ENCODE assay signal across 21 cellular contexts in genomic region chr1:203577874-203578464, GRCh38.
"Had no signal": no experiment of that assay in that cellular context is flagged by ENCODE, and none has a peak within 500 bp of the region (broad histone marks: within the 10 kb centered on the region; RNA-seq: fewer than 3 reads in every experiment).

No MANE protein-coding gene starts in this region.

- DNase-seq: KBM-7, MV-4-11, NCI-H1048, NCI-H1105 treated with DMSO at 0.1 percent for 48 hours, NCI-H1417 treated with DMSO at 0.1 percent for 48 hours, NCI-H187, NCI-H2029, NCI-H2081 treated with DMSO at 0.1 percent for 48 hours, NCI-H2171, NCI-H226, NCI-H446, NCI-H510A, NCI-H524 treated with DMSO at 0.1 percent for 48 hours, NCI-H69, NCI-H774, Right ventricle myocardium superior, RPMI8226, SIG-M5 had no signal

- H3K4me3 ChIP-seq: SJSA1, SK-N-MC had no signal

- H3K27me3 ChIP-seq: SJSA1 had no signal

- H3K4me1 ChIP-seq: SJSA1 had no signal

- FAIRE-seq: RCC 7860 had no signal

- H3K36me3 ChIP-seq: SJSA1 had no signal

- H3K9me3 ChIP-seq: SJSA1 had no signal

- H3K27ac ChIP-seq: SJSA1, SK-N-MC had no signal
